32 cellular contexts compared by ENCODE assay signal in the genomic region with DNA sequence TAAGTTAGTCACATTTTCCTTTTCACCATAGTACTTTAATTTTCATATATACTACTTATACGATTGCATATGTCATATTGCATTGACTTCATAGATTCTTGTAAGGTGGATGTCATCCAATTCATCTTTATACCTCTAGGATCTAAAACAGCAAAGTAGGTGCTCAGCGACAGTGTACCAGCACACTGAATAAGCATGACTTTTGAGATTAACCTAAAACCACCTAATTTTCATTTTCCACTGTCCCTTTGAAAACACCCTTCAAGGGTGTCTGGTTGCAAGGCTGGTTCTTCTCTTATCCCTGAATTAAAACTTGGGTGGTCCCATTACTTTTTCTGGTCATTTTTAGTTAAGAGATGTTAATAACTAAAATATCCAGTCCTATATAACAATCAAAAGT. TPM values are rescaled to one million over a fixed set of nuclear protein-coding genes. Genes with fewer than 3 reads are reported as not detected.
DNase-seq lines count a peak whose midpoint lies in the region; ATAC-seq, FAIRE-seq and TF ChIP-seq lines count a peak whose summit lies in the region.
"Had no signal": no experiment of that assay in that cellular context is flagged by ENCODE, and none has a peak within 500 bp of the region (broad histone marks: within the 10 kb centered on the region; RNA-seq: fewer than 3 reads in every experiment).

No MANE protein-coding gene starts in this region.

- ATAC-seq in HG03565 (IDR thresholded peaks at IDR 0.05; ENCODE audit: unreplicated experiment), result peak; percentile 35
- no peak for ATAC-seq in upper lobe of right lung
- ATAC-seq: activated CD8-positive, alpha-beta T cell treated with anti-CD3 and anti-CD28 coated beads, Interleukin-2, amount 10 ng/mL, durations not matched to agents 7 days and 5 days; gastroesophageal sphincter; left lung; naive thymus-derived CD4-positive, alpha-beta T cell; SK-N-SH treated with all-trans-retinoic acid at 6 μM for 48 hours; WTC11 had no signal

- no peak overlapping the region for H3K4me3 Mint-ChIP-seq in T-helper 1 cell treated with Interleukin-12 subunit alpha and Interleukin-12 subunit beta and Interleukin-4 antibody, amounts not matched to agents 30 μg/mL and 1 μg/mL, for 36 hours
- no peak overlapping the region for H3K4me3 Mint-ChIP-seq in dendritic cell treated with granulocyte-macrophage colony-stimulating factor and Interleukin-4, amounts not matched to agents 40 ng/mL and 50 ng/mL, for 4 days
- H3K4me3 Mint-ChIP-seq: activated CD8-positive, alpha-beta T cell treated with anti-CD3 and anti-CD28 coated beads, Interleukin-2, amount 10 ng/mL, durations not matched to agents 7 days and 5 days; mesothelial cell of epicardium; naive thymus-derived CD4-positive, alpha-beta T cell; WTC11 had no signal

- H3K4me3 ChIP-seq in upper lobe of right lung, result no peak overlapping the region
- H3K4me3 ChIP-seq: gastroesophageal sphincter, left lung had no signal

- H3K4me1 Mint-ChIP-seq in T-helper 1 cell treated with Interleukin-12 subunit alpha and Interleukin-12 subunit beta and Interleukin-4 antibody, amounts not matched to agents 30 μg/mL and 1 μg/mL, for 36 hours (ENCODE audit: low read depth), result peaks cover 26% of the 10 kb centered on the region
- H3K4me1 Mint-ChIP-seq in dendritic cell treated with granulocyte-macrophage colony-stimulating factor and Interleukin-4, amounts not matched to agents 40 ng/mL and 50 ng/mL, for 4 days (ENCODE audit: low read depth), result peaks cover 22% of the 10 kb centered on the region

- TF ChIP-seq CTCF in upper lobe of right lung (IDR thresholded peaks at IDR 0.05), result no peak

- no peak for DNase-seq in T-helper 1 cell
- DNase-seq in GM19239 (ENCODE audit: insufficient read length, low spot score), result no peak
- no peak for DNase-seq in epidermal melanocyte (ENCODE audit: insufficient read length, low spot score)
- DNase-seq in upper lobe of right lung, result no peak
- DNase-seq in RCC 7860 (ENCODE audit: low spot score), result no peak
- DNase-seq: activated CD8-positive, alpha-beta T cell treated with anti-CD3 and anti-CD28 coated beads, Interleukin-2, amount 10 ng/mL, durations not matched to agents 7 days and 5 days; activated naive CD4-positive, alpha-beta T cell treated with Interleukin-2 at 50 U/mL for 16 hours; activated T-cell treated with anti-CD3 and anti-CD28 coated beads, Interleukin-2, amount 50 U/mL, for 1 hour; amygdala; CD4-positive, CD25-positive, alpha-beta regulatory T cell; hypothalamus; Kasumi-1; left lung; naive thymus-derived CD4-positive, alpha-beta T cell; NCI-H187; NCI-H2227 treated with DMSO at 0.1 percent for 48 hours; NCI-H69; nucleus accumbens; substantia nigra; T1000 had no signal

- peak overlapping the region; percentile 14 for H3K27ac Mint-ChIP-seq in T-helper 1 cell treated with Interleukin-12 subunit alpha and Interleukin-12 subunit beta and Interleukin-4 antibody, amounts not matched to agents 30 μg/mL and 1 μg/mL, for 36 hours
- H3K27ac Mint-ChIP-seq in dendritic cell treated with granulocyte-macrophage colony-stimulating factor and Interleukin-4, amounts not matched to agents 40 ng/mL and 50 ng/mL, for 4 days, result peak overlapping the region; percentile 41
- H3K27ac Mint-ChIP-seq: activated CD8-positive, alpha-beta T cell treated with anti-CD3 and anti-CD28 coated beads, Interleukin-2, amount 10 ng/mL, durations not matched to agents 7 days and 5 days; mesothelial cell of epicardium; naive thymus-derived CD4-positive, alpha-beta T cell had no signal

- no peaks in the 10 kb centered on the region for H3K9me3 Mint-ChIP-seq in T-helper 1 cell treated with Interleukin-12 subunit alpha and Interleukin-12 subunit beta and Interleukin-4 antibody, amounts not matched to agents 30 μg/mL and 1 μg/mL, for 36 hours
- no peaks in the 10 kb centered on the region for H3K9me3 Mint-ChIP-seq in dendritic cell treated with granulocyte-macrophage colony-stimulating factor and Interleukin-4, amounts not matched to agents 40 ng/mL and 50 ng/mL, for 4 days
- H3K9me3 Mint-ChIP-seq: CD4-positive, CD25-positive, alpha-beta regulatory T cell; mesothelial cell of epicardium; WTC11 had no signal

- H3K27ac ChIP-seq in upper lobe of right lung, result no peak overlapping the region
- H3K27ac ChIP-seq: 22Rv1, gastroesophageal sphincter, left lung had no signal

- no peaks in the 10 kb centered on the region for H3K36me3 ChIP-seq in upper lobe of right lung
- H3K36me3 ChIP-seq: gastroesophageal sphincter, left lung had no signal

- no peaks in the 10 kb centered on the region for H3K4me1 ChIP-seq in upper lobe of right lung
- H3K4me1 ChIP-seq: gastroesophageal sphincter had no signal

- H3K27me3 ChIP-seq in upper lobe of right lung, result no peaks in the 10 kb centered on the region
- H3K27me3 ChIP-seq: gastroesophageal sphincter, left lung had no signal

- H3K27me3 Mint-ChIP-seq in T-helper 1 cell treated with Interleukin-12 subunit alpha and Interleukin-12 subunit beta and Interleukin-4 antibody, amounts not matched to agents 30 μg/mL and 1 μg/mL, for 36 hours (ENCODE audit: low read depth), result no peaks in the 10 kb centered on the region
- peaks cover 3% of the 10 kb centered on the region for H3K27me3 Mint-ChIP-seq in dendritic cell treated with granulocyte-macrophage colony-stimulating factor and Interleukin-4, amounts not matched to agents 40 ng/mL and 50 ng/mL, for 4 days
- H3K27me3 Mint-ChIP-seq: CD4-positive, CD25-positive, alpha-beta regulatory T cell; naive thymus-derived CD4-positive, alpha-beta T cell had no signal

- FAIRE-seq in GM19239 (lab: Jason Lieb, UNC) (peak; percentile 97), RCC 7860 (lab: Jason Lieb, UNC) (no peak)
- FAIRE-seq: D721Med, endometrium had no signal

- H3K36me3 Mint-ChIP-seq in T-helper 1 cell treated with Interleukin-12 subunit alpha and Interleukin-12 subunit beta and Interleukin-4 antibody, amounts not matched to agents 30 μg/mL and 1 μg/mL, for 36 hours (ENCODE audit: low read depth), result peaks cover 20% of the 10 kb centered on the region
- H3K36me3 Mint-ChIP-seq in dendritic cell treated with granulocyte-macrophage colony-stimulating factor and Interleukin-4, amounts not matched to agents 40 ng/mL and 50 ng/mL, for 4 days (ENCODE audit: low read depth), result no peaks in the 10 kb centered on the region
- H3K36me3 Mint-ChIP-seq: mesothelial cell of epicardium, WTC11 had no signal

- no peaks in the 10 kb centered on the region for H3K9me3 ChIP-seq in upper lobe of right lung
- H3K9me3 ChIP-seq: gastroesophageal sphincter, left lung had no signal

- intact Hi-C loops in dendritic cell treated with granulocyte-macrophage colony-stimulating factor and Interleukin-4, amounts not matched to agents 40 ng/mL and 50 ng/mL, for 4 days (cut with micrococcal nuclease), result loop anchor here (5.0 kb wide), 1 partner anchor 34 kb away; no protein-coding TSS in a partner anchor
- intact Hi-C loops in upper lobe of right lung (cut with DNase I), result no loop called here

RNA-seq across cellular contexts. Expression of a gene that starts 4.4 kb away (rescaled TPM):
- not detected for total RNA-seq in upper lobe of right lung
- total RNA-seq: cardiac septum, ureter had no signal

RNA-seq across cellular contexts. Expression of a gene that starts 25.6 kb away (rescaled TPM):
- 51.4 TPM for total RNA-seq in upper lobe of right lung
